18 cellular contexts compared by ENCODE assay signal in the genomic region with DNA sequence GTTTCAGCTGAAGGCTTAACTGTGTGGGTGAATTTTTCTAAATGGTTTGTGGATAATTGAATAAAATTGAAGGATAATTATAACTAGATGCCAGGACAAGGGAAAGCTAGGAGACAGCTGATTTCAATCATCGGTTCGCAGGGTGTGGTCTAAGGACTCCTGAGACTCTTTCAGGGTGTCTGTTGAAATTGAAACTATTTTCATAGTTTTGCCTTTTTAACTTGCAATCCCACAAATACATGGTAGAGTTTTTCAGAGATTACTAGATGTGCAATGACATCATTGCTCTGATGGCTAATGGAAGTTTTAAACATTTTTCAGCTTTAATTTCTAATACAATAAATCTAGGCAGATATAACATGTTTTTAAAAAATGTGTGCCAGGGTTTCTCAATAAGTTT. TPM values are rescaled to one million over a fixed set of nuclear protein-coding genes. Genes with fewer than 3 reads are reported as not detected.
DNase-seq lines count a peak whose midpoint lies in the region; ATAC-seq, FAIRE-seq and TF ChIP-seq lines count a peak whose summit lies in the region.
"Had no signal": no experiment of that assay in that cellular context is flagged by ENCODE, and none has a peak within 500 bp of the region (broad histone marks: within the 10 kb centered on the region; RNA-seq: fewer than 3 reads in every experiment).

No MANE protein-coding gene starts in this region.

- intact Hi-C loops in IMR-90 (cut with micrococcal nuclease): loop anchor here (5.0 kb wide), 1 partner anchor 1786 kb away; a partner anchor contains a TSS

- H2BK120ac ChIP-seq in IMR-90 (ENCODE audit: low read depth, low read length): no peak overlapping the region

- no peak for TF ChIP-seq POLR2A in IMR-90 (IDR thresholded peaks at IDR 0.05; ENCODE audit: low read depth, low read length)

- no peak overlapping the region for H3K14ac ChIP-seq in IMR-90 (replicated peaks; ENCODE audit: low read depth, low read length)

- no peak overlapping the region for H3K23ac ChIP-seq in IMR-90 (ENCODE audit: low read depth, low read length)

- no peak overlapping the region for H2BK20ac ChIP-seq in IMR-90 (ENCODE audit: low read depth, low read length)

- no peak for FAIRE-seq in RCC 7860 (lab: Jason Lieb, UNC)
- FAIRE-seq: K562 had no signal

- no peak overlapping the region for H3K18ac ChIP-seq in IMR-90 (ENCODE audit: low read depth, low read length)

- H2BK5ac ChIP-seq in IMR-90 (ENCODE audit: low read depth, low read length, poor library complexity, severe bottlenecking): no peak overlapping the region

- TF ChIP-seq RAD21 in IMR-90 (IDR thresholded peaks at IDR 0.05; ENCODE audit: low read length): no peak

- DNase-seq in IMR-90 (no peak), fibroblast of villous mesenchyme (ENCODE audit: low read depth) (peak; percentile 43), NCI-H345 treated with DMSO at 0.1 percent for 48 hours (lab: John Stamatoyannopoulos, UW; ENCODE audit: unreplicated experiment) (no peak), HEK293T (ENCODE audit: extremely low spot score) (no peak), RCC 7860 (ENCODE audit: low spot score) (no peak), epidermal melanocyte (ENCODE audit: insufficient read length, low spot score) (no peak)
- DNase-seq: activated CD4-positive, alpha-beta T cell treated with anti-CD3 and anti-CD28 coated beads, Interleukin-2, amount 10 ng/mL, durations not matched to agents 24 days and 14 days; activated T-cell treated with anti-CD3 and anti-CD28 coated beads, Interleukin-2, amount 50 U/mL, for 1 hour; amygdala; DMS79 treated with DMSO at 0.1 percent for 48 hours; NCI-H1436 treated with DMSO at 0.1 percent for 48 hours; PC-9; stimulated activated naive CD4-positive, alpha-beta T cell treated with Interleukin-2 at 50 U/mL for 16 hours had no signal

- in situ Hi-C loops in IMR-90 (cut with MboI; ENCODE audit: low sequenced_read_pairs): no loop called here

- peaks cover 4% of the 10 kb centered on the region for H3K4me1 ChIP-seq in IMR-90 (ENCODE audit: control insufficient read depth, insufficient read depth, low read length)
- H3K4me1 ChIP-seq: vagina had no signal

- no peak overlapping the region for H4K5ac ChIP-seq in IMR-90 (ENCODE audit: low read depth, low read length)

- no peak for TF ChIP-seq CTCF in IMR-90 (conservative IDR thresholded peaks at IDR 0.05; ENCODE audit: low read depth, low read length)
- no peak for TF ChIP-seq CTCF in fibroblast of villous mesenchyme (IDR thresholded peaks at IDR 0.05; ENCODE audit: insufficient read depth, low read depth, low read length)

- CTCF ChIA-PET in IMR-90 (lab: Yijun Ruan, JAX) (interaction anchor here (0.6 to 1.5 kb wide), 3 partner anchors 18 to 80 kb away, joined by 3 to 4 read pairs (median 3); no protein-coding TSS in a partner anchor), HEK293T (lab: Yijun Ruan, JAX) (no interaction called here)

- no peak overlapping the region for H3K56ac ChIP-seq in IMR-90 (ENCODE audit: extremely low read depth, insufficient read depth, low read length)

- no peak overlapping the region for H2AK5ac ChIP-seq in IMR-90 (ENCODE audit: low read depth, low read length)

- no peak overlapping the region for H3K9ac ChIP-seq in IMR-90 (ENCODE audit: low read depth, low read length)

- no peaks in the 10 kb centered on the region for H3K27me3 ChIP-seq in IMR-90 (ENCODE audit: control insufficient read depth, insufficient read depth, low read length)
- H3K27me3 ChIP-seq: vagina had no signal

- no peak overlapping the region for H4K8ac ChIP-seq in IMR-90 (ENCODE audit: low read depth in 2 of 2, low read length in 2 of 2)

- H3K9me3 ChIP-seq in IMR-90 (ENCODE audit: control insufficient read depth, insufficient read depth, low read length): no peaks in the 10 kb centered on the region
- H3K9me3 ChIP-seq: vagina had no signal

- H3K9me1 ChIP-seq in IMR-90 (ENCODE audit: insufficient read depth, low read length): peaks cover 4% of the 10 kb centered on the region

- peak; percentile 23 for ATAC-seq in GM18868 (IDR thresholded peaks at IDR 0.05; ENCODE audit: unreplicated experiment)
- ATAC-seq in GM21717 (IDR thresholded peaks at IDR 0.05; ENCODE audit: unreplicated experiment): peak; percentile 42
- ATAC-seq in IMR-90 (ENCODE audit: low read depth): no peak
- ATAC-seq: K562 had no signal

- POLR2A ChIA-PET in IMR-90 (lab: Charles Lee; ENCODE audit: unreplicated experiment) (interaction anchor here (1.4 kb wide), 1 partner anchor 19 kb away, joined by 4 read pairs; a partner anchor contains a TSS), HEK293T (lab: Yijun Ruan, JAX) (interaction anchor here (1.4 kb wide), 1 partner anchor 19 kb away, joined by 3 read pairs; a partner anchor contains a TSS)

- peaks cover 12% of the 10 kb centered on the region; the same call in 1 of the 2 replicates for H4K20me1 ChIP-seq in IMR-90 (ENCODE audit: insufficient read depth, low read length)

- no CpG with 5 or more reads among the region's 2 CpGs for WGBS in IMR-90 (ENCODE audit: extremely low coverage in 2 of 2, insufficient read length in 1 of 2), 2 experiments

- no peak overlapping the region for H2BK15ac ChIP-seq in IMR-90 (ENCODE audit: low read depth, low read length)

- H3K4ac ChIP-seq in IMR-90 (ENCODE audit: low read depth, low read length): no peak overlapping the region

- BruUV-seq in IMR-90 (replicated peaks; lab: Mats Ljungman, UMichigan): no TSS peak

- H3K27ac ChIP-seq in IMR-90 (ENCODE audit: insufficient read depth, low read length): no peak overlapping the region
- H3K27ac ChIP-seq: C4-2B, PC-9, vagina had no signal

- no peak overlapping the region for H4K91ac ChIP-seq in IMR-90 (ENCODE audit: insufficient read depth, low read depth, low read length)

- H2AFZ ChIP-seq in IMR-90 (replicated peaks; ENCODE audit: low read length, poor library complexity): no peak overlapping the region
- H2AFZ ChIP-seq: PC-9 had no signal

- dilution Hi-C loops in IMR-90 (cut with HindIII; ENCODE audit: low sequenced_read_pairs, unreplicated experiment): no loop called here

- H3K36me3 ChIP-seq in IMR-90 (ENCODE audit: control insufficient read depth, insufficient read depth, low read length): no peaks in the 10 kb centered on the region
- H3K36me3 ChIP-seq: vagina had no signal

- peak overlapping the region; percentile 45 for H3K4me2 ChIP-seq in IMR-90 (ENCODE audit: low read depth, low read length)
- H3K4me2 ChIP-seq: PC-9 had no signal

- H2AK9ac ChIP-seq in IMR-90 (replicated peaks; ENCODE audit: low read depth, low read length, poor library complexity): no peak overlapping the region

- H3K4me3 ChIP-seq in IMR-90 (ENCODE audit: insufficient read depth, low read depth, low read length) (no peak overlapping the region), fibroblast of villous mesenchyme (ENCODE audit: low read depth, low read length) (no peak overlapping the region)
- H3K4me3 ChIP-seq: K562, PC-9, vagina had no signal

- peaks cover 23 to 34% of the 10 kb centered on the region in 2 experiments for H3K79me1 ChIP-seq in IMR-90 (ENCODE audit: low read depth in 1 of 2, low read length in 2 of 2)

TF ChIP-seq in IMR-90, 13 proteins besides CTCF, POLR2A, EP300 and RAD21 (continues in another document):
- TF ChIP-seq BHLHE40 (IDR thresholded peaks at IDR 0.05; ENCODE audit: low read depth, low read length) (no peak), RFX5 (IDR thresholded peaks at IDR 0.05; ENCODE audit: low read depth, low read length) (no peak), MAZ (IDR thresholded peaks at IDR 0.05; ENCODE audit: borderline replicate concordance, low read depth, low read length) (no peak), FOS (IDR thresholded peaks at IDR 0.05; ENCODE audit: low read depth, low read length) (no peak), MXI1 (IDR thresholded peaks at IDR 0.05; ENCODE audit: borderline replicate concordance, low read depth, low read length) (no peak), NFE2L2 (IDR thresholded peaks at IDR 0.05; ENCODE audit: low read depth, low read length) (no peak), MAFK (IDR thresholded peaks at IDR 0.05; ENCODE audit: low read depth, low read length) (no peak), CHD1 (IDR thresholded peaks at IDR 0.05; ENCODE audit: low read depth, low read length) (no peak), SMC3 (IDR thresholded peaks at IDR 0.05; ENCODE audit: low read depth, low read length) (no peak)
- TF ChIP-seq, protein P1, sequence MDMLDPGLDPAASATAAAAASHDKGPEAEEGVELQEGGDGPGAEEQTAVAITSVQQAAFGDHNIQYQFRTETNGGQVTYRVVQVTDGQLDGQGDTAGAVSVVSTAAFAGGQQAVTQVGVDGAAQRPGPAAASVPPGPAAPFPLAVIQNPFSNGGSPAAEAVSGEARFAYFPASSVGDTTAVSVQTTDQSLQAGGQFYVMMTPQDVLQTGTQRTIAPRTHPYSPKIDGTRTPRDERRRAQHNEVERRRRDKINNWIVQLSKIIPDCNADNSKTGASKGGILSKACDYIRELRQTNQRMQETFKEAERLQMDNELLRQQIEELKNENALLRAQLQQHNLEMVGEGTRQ (IDR thresholded peaks at IDR 0.05; ENCODE audit: low read depth, low read length): no peak

TF ChIP-seq in HEK293T, 16 proteins besides CTCF, POLR2A, EP300 and RAD21 (continues in another document):
- TF ChIP-seq SP1 (IDR thresholded peaks at IDR 0.05) (no peak), FOXM1 (IDR thresholded peaks at IDR 0.05; ENCODE audit: borderline replicate concordance) (no peak), LEF1 (IDR thresholded peaks at IDR 0.05; ENCODE audit: borderline replicate concordance) (no peak), HDGF (IDR thresholded peaks at IDR 0.05; ENCODE audit: borderline replicate concordance) (no peak), TARDBP (IDR thresholded peaks at IDR 0.05) (no peak), SUZ12 (IDR thresholded peaks at IDR 0.05) (no peak), ZNF384 (IDR thresholded peaks at IDR 0.05) (no peak), ARNT (IDR thresholded peaks at IDR 0.05) (no peak), L3MBTL2 (conservative IDR thresholded peaks at IDR 0.05) (no peak), FOXK2 (IDR thresholded peaks at IDR 0.05) (no peak), BHLHE40 (IDR thresholded peaks at IDR 0.05; ENCODE audit: borderline replicate concordance) (no peak), CTBP1 (IDR thresholded peaks at IDR 0.05; ENCODE audit: borderline replicate concordance) (no peak), NFRKB (IDR thresholded peaks at IDR 0.05) (no peak)

RNA-seq across cellular contexts. Expression of a gene that starts 18.5 kb away (rescaled TPM):
- total RNA-seq in IMR-90 (2012; rRNA removed): 17.9 and 26.1 TPM in 2 replicates
- polyA plus RNA-seq in IMR-90 (2012; rRNA removed): 9.1 and 10.6 TPM in 2 replicates
- 2.2 and 3.1 TPM in 2 replicates for polyA plus RNA-seq in IMR-90 (2012; cell fraction: cytosol; rRNA removed)
- polyA plus RNA-seq in IMR-90 (2012; cell fraction: nucleus; rRNA removed; ENCODE audit: low replicate concordance): 1.5 and 5.3 TPM in 2 replicates
- total RNA-seq in fibroblast of villous mesenchyme: 24.8 and 42.3 TPM in 2 replicates
